Comparison of ENCODE assay signal across 15 cellular contexts in genomic region chr7:78149787-78150186, GRCh38.
DNase-seq lines count a peak whose midpoint lies in the region; ATAC-seq, FAIRE-seq and TF ChIP-seq lines count a peak whose summit lies in the region.
"Had no signal": no experiment of that assay in that cellular context is flagged by ENCODE, and none has a peak within 500 bp of the region (broad histone marks: within the 10 kb centered on the region; RNA-seq: fewer than 3 reads in every experiment).

No MANE protein-coding gene starts in this region.

- CTCF ChIA-PET in RWPE1 (lab: Yijun Ruan, JAX): no interaction called here

- no peak overlapping the region for H3K4me3 ChIP-seq in fibroblast of the aortic adventitia (ENCODE audit: low read depth, low read length)
- H3K4me3 ChIP-seq: cardiac muscle cell, lung, suprapubic skin had no signal

- no peak overlapping the region for H3K27ac ChIP-seq in RWPE1
- H3K27ac ChIP-seq: 22Rv1, cardiac muscle cell, suprapubic skin had no signal

- H3K27ac Mint-ChIP-seq in activated T-helper 17 cell treated with anti-CD3 and anti-CD28 coated beads, Interleukin-2, amount 50 U/mL, for 72 hours: no peak overlapping the region

- no peak for ATAC-seq in activated T-helper 17 cell treated with anti-CD3 and anti-CD28 coated beads, Interleukin-2, amount 50 U/mL, for 72 hours (replicated peaks)
- ATAC-seq: Right ventricle myocardium inferior had no signal

- DNase-seq in NCI-H1092 treated with DMSO at 0.1 percent for 48 hours (lab: John Stamatoyannopoulos, UW) (peak; percentile 33), NCI-H1092 (lab: John Stamatoyannopoulos, UW) (no peak), RWPE1 (ENCODE audit: low spot score) (peak; percentile 19), fibroblast of the aortic adventitia (ENCODE audit: low read depth) (peak; percentile 93), urothelium cell line (ENCODE audit: low spot score) (peak; percentile 28), NCI-H187 (lab: John Stamatoyannopoulos, UW) (no peak)
- DNase-seq in activated CD4-positive, alpha-beta T cell treated with anti-CD3 and anti-CD28 coated beads, Interleukin-2, amount 50 U/mL, for 48 hours: no peak
- DNase-seq: NCI-H510A treated with DMSO at 0.1 percent for 48 hours, T-helper 9 cell had no signal

- H3K27me3 Mint-ChIP-seq in activated T-helper 17 cell treated with anti-CD3 and anti-CD28 coated beads, Interleukin-2, amount 50 U/mL, for 72 hours: peaks cover 20% of the 10 kb centered on the region

- no peaks in the 10 kb centered on the region for H3K36me3 Mint-ChIP-seq in activated T-helper 17 cell treated with anti-CD3 and anti-CD28 coated beads, Interleukin-2, amount 50 U/mL, for 72 hours (ENCODE audit: low read depth)

- TF ChIP-seq CTCF in RWPE1 (conservative IDR thresholded peaks at IDR 0.05; ENCODE audit: low read depth) (no peak), fibroblast of the aortic adventitia (IDR thresholded peaks at IDR 0.05; ENCODE audit: insufficient read depth, low read length) (no peak)

- FAIRE-seq in urothelium cell line (lab: Jason Lieb, UNC): no peak

- H3K4me3 Mint-ChIP-seq in activated T-helper 17 cell treated with anti-CD3 and anti-CD28 coated beads, Interleukin-2, amount 50 U/mL, for 72 hours: no peak overlapping the region

- H3K9me3 Mint-ChIP-seq in activated T-helper 17 cell treated with anti-CD3 and anti-CD28 coated beads, Interleukin-2, amount 50 U/mL, for 72 hours: no peaks in the 10 kb centered on the region

- H3K4me1 Mint-ChIP-seq in activated T-helper 17 cell treated with anti-CD3 and anti-CD28 coated beads, Interleukin-2, amount 50 U/mL, for 72 hours: no peaks in the 10 kb centered on the region

- POLR2A ChIA-PET in RWPE1 (lab: Yijun Ruan, JAX; ENCODE audit: low non-redundant PET): no interaction called here

Comparison
In these comparisons a context has a peak if more than half of its experiments do, and no peak if none do; other contexts are left out.
1. DNase-seq: peak in NCI-H1092 treated with DMSO at 0.1 percent for 48 hours (single experiment), RWPE1 (single experiment), fibroblast of the aortic adventitia (single experiment) and urothelium cell line (single experiment); none in NCI-H1092 (single experiment), NCI-H187 (0 of 2) and activated CD4-positive, alpha-beta T cell treated with anti-CD3 and anti-CD28 coated beads, Interleukin-2, amount 50 U/mL, for 48 hours (0 of 2).